In the genomic region with DNA sequence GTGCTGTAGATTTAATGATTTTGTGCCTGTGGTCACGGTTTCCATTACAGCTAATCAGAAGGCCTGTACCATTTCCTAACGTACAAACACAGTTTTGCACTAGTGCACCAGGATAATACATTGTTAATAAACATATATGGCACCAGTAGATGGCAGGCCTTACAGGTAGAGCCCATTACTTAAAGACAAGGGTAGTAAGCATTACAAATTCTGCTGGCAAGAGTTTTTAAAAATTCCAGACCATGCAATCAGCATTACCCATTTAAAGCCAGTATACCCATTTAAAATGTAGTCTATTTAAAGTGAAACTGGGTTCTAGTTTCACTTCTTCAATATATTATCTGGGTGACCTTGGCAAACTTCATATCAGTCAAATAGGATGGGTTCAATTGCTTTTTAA, we compare ENCODE assay signal across 12 cellular contexts.
DNase-seq lines count a peak whose midpoint lies in the region; ATAC-seq and TF ChIP-seq lines count a peak whose summit lies in the region.
"Had no signal": no experiment of that assay in that cellular context is flagged by ENCODE, and none has a peak within 500 bp of the region (broad histone marks: within the 10 kb centered on the region; RNA-seq: fewer than 3 reads in every experiment).

No MANE protein-coding gene starts in this region.

- no TSS peak for BruUV-seq in PC-3 (replicated peaks; lab: Mats Ljungman, UMichigan)

- no peak overlapping the region for H2AFZ ChIP-seq in PC-3 (ENCODE audit: low read length)

- H3K36me3 Mint-ChIP-seq in osteocyte (ENCODE audit: unreplicated experiment) (no peaks in the 10 kb centered on the region), chondrocyte (ENCODE audit: low read depth) (no peaks in the 10 kb centered on the region)
- H3K36me3 Mint-ChIP-seq: natural killer cell treated with Interleukin-12 subunit alpha and Interleukin-12 subunit beta and Interleukin-15 and Interleukin-18, amount 100 ng/mL, for 72 hours had no signal

- H3F3A ChIP-seq in PC-3 (ENCODE audit: low read length, unreplicated experiment): no peaks in the 10 kb centered on the region

- DNase-seq in PC-3 (peak; percentile 3), posterior cingulate gyrus (no peak), osteocyte (ENCODE audit: extremely low spot score, unreplicated experiment) (no peak), chondrocyte (ENCODE audit: low spot score) (no peak)
- DNase-seq in activated CD4-positive, alpha-beta T cell treated with anti-CD3 and anti-CD28 coated beads for 4 hours: no peak
- DNase-seq: CD4-positive, alpha-beta T cell; stimulated activated CD4-positive, alpha-beta T cell treated with anti-CD3 and anti-CD28 coated beads, Interleukin-2, amount 100 ng/mL, for 48 hours had no signal

- H3K4me3 Mint-ChIP-seq in osteocyte (ENCODE audit: unreplicated experiment): no peak overlapping the region
- no peak overlapping the region for H3K4me3 Mint-ChIP-seq in chondrocyte (ENCODE audit: unreplicated experiment)
- H3K4me3 Mint-ChIP-seq: CD4-positive, alpha-beta T cell; natural killer cell treated with Interleukin-12 subunit alpha and Interleukin-12 subunit beta and Interleukin-15 and Interleukin-18, amount 100 ng/mL, for 72 hours had no signal

- peaks cover 29% of the 10 kb centered on the region for H3K27me3 Mint-ChIP-seq in osteocyte (ENCODE audit: unreplicated experiment)
- H3K27me3 Mint-ChIP-seq in chondrocyte (ENCODE audit: low read depth): peaks cover 35% of the 10 kb centered on the region
- H3K27me3 Mint-ChIP-seq: CD4-positive, alpha-beta T cell; natural killer cell treated with Interleukin-12 subunit alpha and Interleukin-12 subunit beta and Interleukin-15 and Interleukin-18, amount 100 ng/mL, for 72 hours had no signal

- no peak overlapping the region for H3K27ac ChIP-seq in PC-3 (ENCODE audit: low read length)

- no peaks in the 10 kb centered on the region for H3K4me1 ChIP-seq in PC-3 (ENCODE audit: insufficient read depth, low read length)

- 0 out of 2 replicates have a peak, but pooled peaks have one; percentile 22 for TF ChIP-seq CTCF in PC-3 (conservative IDR thresholded peaks at IDR 0.05; ENCODE audit: low read depth, low read length)
- TF ChIP-seq CTCF in osteocyte (IDR thresholded peaks at IDR 0.05): no peak
- no peak for TF ChIP-seq CTCF in chondrocyte (IDR thresholded peaks at IDR 0.05)

- H3K27me3 ChIP-seq in PC-3 (ENCODE audit: low read length): no peaks in the 10 kb centered on the region

- H3K4me3 ChIP-seq in PC-3 (ENCODE audit: low read length): no peak overlapping the region
- H3K4me3 ChIP-seq: K562 had no signal

- ATAC-seq in GM18520 (IDR thresholded peaks at IDR 0.05; ENCODE audit: unreplicated experiment): peak; percentile 79
- ATAC-seq in GM21515 (IDR thresholded peaks at IDR 0.05; ENCODE audit: unreplicated experiment): peak; percentile 64
- ATAC-seq in HG03139 (IDR thresholded peaks at IDR 0.05; ENCODE audit: unreplicated experiment): peak; percentile 56
- ATAC-seq in PC-3: no peak
- ATAC-seq: K562; natural killer cell treated with Interleukin-12 subunit alpha and Interleukin-12 subunit beta and Interleukin-15 and Interleukin-18, amount 100 ng/mL, for 72 hours had no signal

- H3K4me2 ChIP-seq in PC-3 (ENCODE audit: low read length): no peak overlapping the region

- no peak overlapping the region for H3K27ac Mint-ChIP-seq in osteocyte (ENCODE audit: unreplicated experiment)
- H3K27ac Mint-ChIP-seq in chondrocyte (ENCODE audit: unreplicated experiment): no peak overlapping the region
- H3K27ac Mint-ChIP-seq: CD4-positive, alpha-beta T cell; natural killer cell treated with Interleukin-12 subunit alpha and Interleukin-12 subunit beta and Interleukin-15 and Interleukin-18, amount 100 ng/mL, for 72 hours had no signal

- H3K4me1 Mint-ChIP-seq in osteocyte (ENCODE audit: unreplicated experiment): no peaks in the 10 kb centered on the region
- no peaks in the 10 kb centered on the region for H3K4me1 Mint-ChIP-seq in chondrocyte (ENCODE audit: low read depth)

- H4K20me1 ChIP-seq in PC-3 (ENCODE audit: low read length): no peaks in the 10 kb centered on the region

- H3K9me3 Mint-ChIP-seq in osteocyte (ENCODE audit: unreplicated experiment): no peaks in the 10 kb centered on the region
- no peaks in the 10 kb centered on the region for H3K9me3 Mint-ChIP-seq in chondrocyte (ENCODE audit: low read depth)
- H3K9me3 Mint-ChIP-seq: CD4-positive, alpha-beta T cell had no signal

- intact Hi-C loops in PC-3 (cut with micrococcal nuclease) (no loop called here), posterior cingulate gyrus (cut with DNase I) (no loop called here)

- H3K9ac ChIP-seq in PC-3 (ENCODE audit: low read length): no peak overlapping the region

- no peaks in the 10 kb centered on the region for H3K79me2 ChIP-seq in PC-3 (ENCODE audit: low read length)

- no peaks in the 10 kb centered on the region for H3K36me3 ChIP-seq in PC-3 (ENCODE audit: low read depth, low read length)

- H3K9me3 ChIP-seq in PC-3 (ENCODE audit: low read length): no peaks in the 10 kb centered on the region

- CTCF ChIA-PET in PC-3 (lab: Charles Lee): no interaction called here

- no peaks in the 10 kb centered on the region for H3K9me2 ChIP-seq in PC-3 (replicated peaks; ENCODE audit: low read length)

- POLR2A ChIA-PET in PC-3 (lab: Charles Lee; ENCODE audit: unreplicated experiment): no interaction called here
